13 cellular contexts compared by ENCODE assay signal in genomic region chr12:71691504-71692129, GRCh38.
DNase-seq lines count a peak whose midpoint lies in the region; ATAC-seq and TF ChIP-seq lines count a peak whose summit lies in the region.
"Had no signal": no experiment of that assay in that cellular context is flagged by ENCODE, and none has a peak within 500 bp of the region (broad histone marks: within the 10 kb centered on the region; RNA-seq: fewer than 3 reads in every experiment).

No MANE protein-coding gene starts in this region.

- no peak for TF ChIP-seq CTCF in MM.1S (IDR thresholded peaks at IDR 0.05; ENCODE audit: low read length)

- H3K27me3 ChIP-seq in MM.1S (replicated peaks; ENCODE audit: insufficient read depth, low read length) = no peaks in the 10 kb centered on the region

- no peaks in the 10 kb centered on the region for H3K36me3 ChIP-seq in MM.1S (replicated peaks; ENCODE audit: insufficient read depth, low read length)
- H3K36me3 ChIP-seq: thoracic aorta had no signal

- H3K9me3 ChIP-seq in MM.1S (replicated peaks; ENCODE audit: insufficient read depth, low read length) = no peaks in the 10 kb centered on the region
- H3K9me3 ChIP-seq: thoracic aorta had no signal

- peaks cover 41% of the 10 kb centered on the region for H3K4me1 ChIP-seq in MM.1S (ENCODE audit: low read length)
- H3K4me1 ChIP-seq: parathyroid adenoma had no signal

- peak overlapping the region; percentile 93 for H3K4me2 ChIP-seq in MM.1S (ENCODE audit: low read depth, low read length)

- H3F3A ChIP-seq in MM.1S (ENCODE audit: insufficient read depth, low read length) = peaks cover 65% of the 10 kb centered on the region

- H3K9me2 ChIP-seq in MM.1S (replicated peaks; ENCODE audit: insufficient read depth, low read length) = no peaks in the 10 kb centered on the region

- no peak overlapping the region for H2AFZ ChIP-seq in MM.1S (ENCODE audit: low read length)
- H2AFZ ChIP-seq: parathyroid adenoma had no signal

- H4K20me1 ChIP-seq in MM.1S (ENCODE audit: insufficient read depth, low read length) = no peaks in the 10 kb centered on the region

- no peak for ATAC-seq in HG02973 (IDR thresholded peaks at IDR 0.05; ENCODE audit: unreplicated experiment)
- ATAC-seq in HG03135 (IDR thresholded peaks at IDR 0.05; ENCODE audit: unreplicated experiment) = no peak
- ATAC-seq in HG03520 (IDR thresholded peaks at IDR 0.05; ENCODE audit: unreplicated experiment) = no peak

- peak overlapping the region; percentile 46 for H3K4me3 ChIP-seq in MM.1S (ENCODE audit: low read length)
- H3K4me3 ChIP-seq: thoracic aorta had no signal

- peak; percentile 91 for DNase-seq in DMS 273 treated with DMSO at 0.1 percent for 48 hours (lab: John Stamatoyannopoulos, UW)
- peak; percentile 53 for DNase-seq in MM.1S
- peak; percentile 60 for DNase-seq in NCI-H69 (lab: John Stamatoyannopoulos, UW)
- peak; percentile 12 for DNase-seq in left kidney (ENCODE audit: low read depth, low spot score)
- no peak for DNase-seq in activated naive CD4-positive, alpha-beta T cell (lab: John Stamatoyannopoulos, UW)
- DNase-seq: activated naive CD4-positive, alpha-beta T cell treated with Interleukin-2 at 50 U/mL for 16 hours; midbrain; NCI-H774 had no signal

- H3K9ac ChIP-seq in MM.1S (ENCODE audit: low read length) = peak overlapping the region; percentile 81; the same call in 1 of the 2 replicates
- H3K9ac ChIP-seq: parathyroid adenoma had no signal

- H3K79me2 ChIP-seq in MM.1S (ENCODE audit: low read length) = peaks cover 71% of the 10 kb centered on the region
- H3K79me2 ChIP-seq: parathyroid adenoma had no signal

- peak overlapping the region; percentile 82 for H3K27ac ChIP-seq in MM.1S (ENCODE audit: low read length)
- H3K27ac ChIP-seq: parathyroid adenoma, thoracic aorta had no signal

Comparison
In these comparisons a context has a peak if more than half of its experiments do, and no peak if none do; other contexts are left out.
1. DNase-seq: peak in DMS 273 treated with DMSO at 0.1 percent for 48 hours (single experiment), MM.1S (single experiment), NCI-H69 (single experiment) and left kidney (single experiment); none in activated naive CD4-positive, alpha-beta T cell (0 of 4).